In genomic region chr12:119179335-119180021, GRCh38 we compare ENCODE assay signal across 9 cellular contexts. TPM values are rescaled to one million over a fixed set of nuclear protein-coding genes. Genes with fewer than 3 reads are reported as not detected.
DNase-seq lines count a peak whose midpoint lies in the region; ATAC-seq, FAIRE-seq and TF ChIP-seq lines count a peak whose summit lies in the region.
"Had no signal": no experiment of that assay in that cellular context is flagged by ENCODE, and none has a peak within 500 bp of the region (broad histone marks: within the 10 kb centered on the region; RNA-seq: fewer than 3 reads in every experiment).

No MANE protein-coding gene starts in this region.

- peaks cover 40% of the 10 kb centered on the region for H3K4me1 Mint-ChIP-seq in type B pancreatic cell (ENCODE audit: unreplicated experiment)
- H3K4me1 Mint-ChIP-seq in naive thymus-derived CD4-positive, alpha-beta T cell, result no peaks in the 10 kb centered on the region

- H3K9me3 Mint-ChIP-seq in type B pancreatic cell, result no peaks in the 10 kb centered on the region
- H3K9me3 Mint-ChIP-seq in naive thymus-derived CD4-positive, alpha-beta T cell, result no peaks in the 10 kb centered on the region
- H3K9me3 Mint-ChIP-seq: activated naive CD4-positive, alpha-beta T cell treated with anti-CD3 and anti-CD28 coated beads, Interleukin-2, amount 50 U/mL, for 72 hours had no signal

- H3K9me3 ChIP-seq in IMR-90 (ENCODE audit: control insufficient read depth, insufficient read depth, low read length), result no peaks in the 10 kb centered on the region
- H3K9me3 ChIP-seq in HepG2 (ENCODE audit: low read length), result no peaks in the 10 kb centered on the region
- H3K9me3 ChIP-seq in naive thymus-derived CD4-positive, alpha-beta T cell (ENCODE audit: control insufficient read depth in 2 of 3, low read length in 3 of 3), result no peaks in the 10 kb centered on the region

- intact Hi-C loops in IMR-90 (cut with micrococcal nuclease) (loop anchor here (2.0 to 10.0 kb wide), 2 partner anchors 65 to 775 kb away; no protein-coding TSS in a partner anchor), HepG2 (cut with micrococcal nuclease; ENCODE audit: unreplicated experiment) (no loop called here)
- intact Hi-C loops in naive thymus-derived CD4-positive, alpha-beta T cell (cut with micrococcal nuclease), result no loop called here

- in situ Hi-C loops in IMR-90 (cut with MboI; ENCODE audit: low sequenced_read_pairs), result loop anchor here (25.0 kb wide), 1 partner anchor 767 kb away; no protein-coding TSS in a partner anchor
- in situ Hi-C loops in HepG2 (cut with HindIII; ENCODE audit: extremely low pct_ligation_motif_present, low pct_unique_long_range_greater_than_20kb), result no loop called here

- peak overlapping the region; percentile 88 for H3K27ac Mint-ChIP-seq in type B pancreatic cell
- H3K27ac Mint-ChIP-seq in naive thymus-derived CD4-positive, alpha-beta T cell, result no peak overlapping the region
- H3K27ac Mint-ChIP-seq: activated naive CD4-positive, alpha-beta T cell treated with anti-CD3 and anti-CD28 coated beads, Interleukin-2, amount 50 U/mL, for 72 hours had no signal

- peak overlapping the region; percentile 11 for H2BK5ac ChIP-seq in IMR-90 (ENCODE audit: low read depth, low read length, poor library complexity, severe bottlenecking)

- no peak overlapping the region for H2BK15ac ChIP-seq in IMR-90 (ENCODE audit: low read depth, low read length)

- POLR2A ChIA-PET in IMR-90 (lab: Charles Lee; ENCODE audit: unreplicated experiment) (interaction anchor here (0.5 kb wide), 1 partner anchor 139 kb away, joined by 3 read pairs; no protein-coding TSS in a partner anchor), HepG2 (lab: Yijun Ruan, JAX) (no interaction called here)
- POLR2A ChIA-PET in naive thymus-derived CD4-positive, alpha-beta T cell (lab: Charles Lee), result no interaction called here

- H3K27me3 ChIP-seq in IMR-90 (ENCODE audit: control insufficient read depth, insufficient read depth, low read length) (no peaks in the 10 kb centered on the region), HepG2 (ENCODE audit: control insufficient read depth in 1 of 2, insufficient read depth in 2 of 2, low read length in 2 of 2) (peaks cover 0 to 17% of the 10 kb centered on the region in 2 experiments; a peak in 3 of 5 replicates)
- H3K27me3 ChIP-seq in naive thymus-derived CD4-positive, alpha-beta T cell (ENCODE audit: control insufficient read depth in 2 of 2, insufficient read depth in 2 of 2, low read length in 2 of 2), result no peaks in the 10 kb centered on the region

- H3K79me1 ChIP-seq in IMR-90 (ENCODE audit: low read depth in 1 of 2, low read length in 2 of 2), result peaks cover 25 to 27% of the 10 kb centered on the region in 2 experiments

- CTCF ChIA-PET in IMR-90 (lab: Yijun Ruan, JAX), result no interaction called here
- CTCF ChIA-PET in HepG2 (lab: Yijun Ruan, JAX; ENCODE audit: low intra/inter-chr PET ratio, low total read pairs), result no interaction called here
- CTCF ChIA-PET in naive thymus-derived CD4-positive, alpha-beta T cell (lab: Charles Lee), result interaction anchor here (0.6 kb wide), 1 partner anchor 92 kb away, joined by 4 read pairs; no protein-coding TSS in a partner anchor

- no peak overlapping the region; the same call in 1 of the 2 replicates for H3K56ac ChIP-seq in IMR-90 (ENCODE audit: extremely low read depth, insufficient read depth, low read length)

- H3K4me2 ChIP-seq in IMR-90 (ENCODE audit: low read depth, low read length), result peak overlapping the region; percentile 75
- H3K4me2 ChIP-seq in HepG2 (ENCODE audit: low read depth, low read length), result peak overlapping the region; percentile 42; the same call in 1 of the 2 replicates

- TF ChIP-seq RAD21 in IMR-90 (IDR thresholded peaks at IDR 0.05; ENCODE audit: low read length) (no peak), HepG2 (CRISPR knock-in tag; IDR thresholded peaks at IDR 0.05) (no peak)

- peak overlapping the region; percentile 33 for H2AK9ac ChIP-seq in IMR-90 (replicated peaks; ENCODE audit: low read depth, low read length, poor library complexity)

- peaks cover 3% of the 10 kb centered on the region for H3K27me3 Mint-ChIP-seq in type B pancreatic cell
- peaks cover 3 to 34% (median 20%) of the 10 kb centered on the region in 5 donors for H3K27me3 Mint-ChIP-seq in naive thymus-derived CD4-positive, alpha-beta T cell

- FAIRE-seq in HepG2 (lab: Jason Lieb, UNC), result no peak

- H3K36me3 Mint-ChIP-seq in type B pancreatic cell, result no peaks in the 10 kb centered on the region
- no peaks in the 10 kb centered on the region for H3K36me3 Mint-ChIP-seq in naive thymus-derived CD4-positive, alpha-beta T cell
- H3K36me3 Mint-ChIP-seq: activated naive CD4-positive, alpha-beta T cell treated with anti-CD3 and anti-CD28 coated beads, Interleukin-2, amount 50 U/mL, for 72 hours had no signal

- peak overlapping the region; percentile 46 for H3K14ac ChIP-seq in IMR-90 (replicated peaks; ENCODE audit: low read depth, low read length)

- peak overlapping the region; percentile 6 for H2BK20ac ChIP-seq in IMR-90 (ENCODE audit: low read depth, low read length)

- peak overlapping the region; percentile 87 for H3K4me3 Mint-ChIP-seq in type B pancreatic cell
- H3K4me3 Mint-ChIP-seq in naive thymus-derived CD4-positive, alpha-beta T cell, result no peak overlapping the region

- peak overlapping the region; percentile 75 for H3K9ac ChIP-seq in IMR-90 (ENCODE audit: low read depth, low read length)
- H3K9ac ChIP-seq in HepG2 (ENCODE audit: insufficient read depth, low read depth, low read length), result no peak overlapping the region

- H3K36me3 ChIP-seq in IMR-90 (ENCODE audit: control insufficient read depth, insufficient read depth, low read length) (no peaks in the 10 kb centered on the region), HepG2 (replicated peaks in 1 of 2; ENCODE audit: control insufficient read depth in 1 of 2, insufficient read depth in 2 of 2, low read length in 2 of 2) (no peaks in the 10 kb centered on the region)
- H3K36me3 ChIP-seq in naive thymus-derived CD4-positive, alpha-beta T cell (ENCODE audit: control insufficient read depth in 2 of 3, insufficient read depth in 3 of 3, low read length in 3 of 3), result no peaks in the 10 kb centered on the region

- no peak overlapping the region; the same call in 1 of the 2 replicates for H4K5ac ChIP-seq in IMR-90 (ENCODE audit: low read depth, low read length)

- H3K18ac ChIP-seq in IMR-90 (ENCODE audit: low read depth, low read length), result peak overlapping the region; percentile 98

- TF ChIP-seq CTCF in IMR-90 (conservative IDR thresholded peaks at IDR 0.05; ENCODE audit: low read depth, low read length), result no peak
- no peak for TF ChIP-seq CTCF in choroid plexus epithelial cell (conservative IDR thresholded peaks at IDR 0.05; ENCODE audit: low read depth, low read length)
- no peak for TF ChIP-seq CTCF in HepG2 (CRISPR knock-in tag; IDR thresholded peaks at IDR 0.05)
- TF ChIP-seq CTCF in type B pancreatic cell (conservative IDR thresholded peaks at IDR 0.05), result no peak

- H3K27ac ChIP-seq in IMR-90 (ENCODE audit: insufficient read depth, low read length), result peak overlapping the region; percentile 69
- H3K27ac ChIP-seq in HepG2 (ENCODE audit: extremely low read length, insufficient read depth, low read length), result no peak overlapping the region
- H3K27ac ChIP-seq in naive thymus-derived CD4-positive, alpha-beta T cell (ENCODE audit: low read depth, low read length), result no peak overlapping the region

- WGBS in IMR-90 (ENCODE audit: extremely low coverage in 2 of 2, insufficient read length in 1 of 2), 2 experiments, result 0% methylated on average over 1 of the region's 18 CpGs; no CpG with 5 or more reads in 1 of the 2 experiments
- WGBS in HepG2 (ENCODE audit: low lambda C conversion rate), result 25% methylated on average over 11 of the region's 18 CpGs

- TF ChIP-seq POLR2A in IMR-90 (IDR thresholded peaks at IDR 0.05; ENCODE audit: low read depth, low read length), result no peak
- no peak for TF ChIP-seq POLR2A in HepG2 (IDR thresholded peaks at IDR 0.05; ENCODE audit: insufficient read depth in 1 of 2, low read depth in 2 of 2, low read length in 2 of 2)

- peak overlapping the region; percentile 74 for H2BK120ac ChIP-seq in IMR-90 (ENCODE audit: low read depth, low read length)

- peak overlapping the region; percentile 71 for H4K91ac ChIP-seq in IMR-90 (ENCODE audit: insufficient read depth, low read depth, low read length)

- peak overlapping the region; percentile 39 for H3K4me3 ChIP-seq in IMR-90 (ENCODE audit: insufficient read depth, low read depth, low read length)
- peak overlapping the region; percentile 45 for H3K4me3 ChIP-seq in choroid plexus epithelial cell (ENCODE audit: low read depth, low read length)
- no peak overlapping the region for H3K4me3 ChIP-seq in HepG2 (replicated peaks in 1 of 3; ENCODE audit: insufficient read depth in 1 of 3, low read depth in 2 of 3, low read length in 3 of 3)
- H3K4me3 ChIP-seq in naive thymus-derived CD4-positive, alpha-beta T cell (ENCODE audit: low read length), result no peak overlapping the region

- peak overlapping the region; percentile 80 for H3K4ac ChIP-seq in IMR-90 (ENCODE audit: low read depth, low read length)

- H3K79me2 ChIP-seq in HepG2 (ENCODE audit: insufficient read depth, low read length), result no peaks in the 10 kb centered on the region

- no TSS peak for BruUV-seq in IMR-90 (replicated peaks; lab: Mats Ljungman, UMichigan)
- no TSS peak for BruUV-seq in HepG2 (replicated peaks; lab: Mats Ljungman, UMichigan)

- H2AFZ ChIP-seq in IMR-90 (replicated peaks; ENCODE audit: low read length, poor library complexity) (peak overlapping the region; percentile 87), HepG2 (ENCODE audit: low read length) (no peak overlapping the region)

- H4K20me1 ChIP-seq in IMR-90 (ENCODE audit: insufficient read depth, low read length) (no peaks in the 10 kb centered on the region), HepG2 (ENCODE audit: insufficient read depth, low read length) (no peaks in the 10 kb centered on the region)

- ATAC-seq in IMR-90 (ENCODE audit: low read depth) (no peak), HepG2 (peak; percentile 79), HG03457 (IDR thresholded peaks at IDR 0.05; ENCODE audit: unreplicated experiment) (no peak)
- ATAC-seq in naive thymus-derived CD4-positive, alpha-beta T cell, result no peak
- ATAC-seq: activated naive CD4-positive, alpha-beta T cell treated with anti-CD3 and anti-CD28 coated beads, Interleukin-2, amount 50 U/mL, for 72 hours had no signal

- H3K23ac ChIP-seq in IMR-90 (ENCODE audit: low read depth, low read length), result 0 out of 2 replicates have a peak overlapping the region, but pooled peaks have one; percentile 13

- TF ChIP-seq EP300 in HepG2 (IDR thresholded peaks at IDR 0.05; ENCODE audit: low read depth in 2 of 2, low read length in 2 of 2), result no peak
- TF ChIP-seq EP300 in HepG2 (CRISPR knock-in tag; IDR thresholded peaks at IDR 0.05; ENCODE audit: borderline replicate concordance), result no peak

- DNase-seq in IMR-90 (peak; percentile 70), choroid plexus epithelial cell (ENCODE audit: low read depth) (peak; percentile 16), HepG2 (ENCODE audit: low spot score) (peak; percentile 67), type B pancreatic cell (ENCODE audit: extremely low spot score, unreplicated experiment) (no peak), cerebellar cortex (ENCODE audit: low spot score) (no peak)
- no peak for DNase-seq in activated T-cell treated with anti-CD3 and anti-CD28 coated beads, Interleukin-2, amount 50 U/mL, for 1 hour
- no peak for DNase-seq in naive thymus-derived CD4-positive, alpha-beta T cell

- peak overlapping the region; percentile 29; the same call in 1 of the 2 replicates for H2AK5ac ChIP-seq in IMR-90 (ENCODE audit: low read depth, low read length)

- H3K9me1 ChIP-seq in IMR-90 (ENCODE audit: insufficient read depth, low read length), result no peaks in the 10 kb centered on the region; the same call in 1 of the 2 replicates

- peak overlapping the region; percentile 45 to 55; a peak in 2 of 4 replicates for H4K8ac ChIP-seq in IMR-90 (ENCODE audit: low read depth in 2 of 2, low read length in 2 of 2)

- peaks cover 13% of the 10 kb centered on the region for H3K4me1 ChIP-seq in IMR-90 (ENCODE audit: control insufficient read depth, insufficient read depth, low read length)
- peaks cover 17% of the 10 kb centered on the region; the same call in 1 of the 2 replicates for H3K4me1 ChIP-seq in HepG2 (ENCODE audit: insufficient read depth, low read length)
- H3K4me1 ChIP-seq in naive thymus-derived CD4-positive, alpha-beta T cell (ENCODE audit: control insufficient read depth in 2 of 2, insufficient read depth in 2 of 2, low read length in 2 of 2), result no peaks in the 10 kb centered on the region

- dilution Hi-C loops in IMR-90 (cut with HindIII; ENCODE audit: low sequenced_read_pairs, unreplicated experiment), result no loop called here

RNA-seq across cellular contexts. Expression of gene HSPB8, which starts 0.7 kb away (rescaled TPM):
- total RNA-seq in IMR-90 (2012; rRNA removed) (12.8 and 12.9 TPM in 2 replicates), HepG2 (2016; rRNA removed; fragmentation: Illumina TruSeq; extraction: Trizol) (0.44 and 0.49 TPM in 2 replicates), type B pancreatic cell (ENCODE audit: low replicate concordance) (17.0 and 41.4 TPM in 2 replicates)
- polyA plus RNA-seq in IMR-90 (2012; rRNA removed) (25.8 and 26.5 TPM in 2 replicates), HepG2 (2011; rRNA removed) (0.54 and 0.60 TPM in 2 replicates)
- polyA plus RNA-seq in IMR-90 (2012; cell fraction: cytosol; rRNA removed), result 20.3 and 36.5 TPM in 2 replicates
- polyA plus RNA-seq in IMR-90 (2012; cell fraction: nucleus; rRNA removed; ENCODE audit: low replicate concordance), result 9.3 and 17.5 TPM in 2 replicates
- total RNA-seq in HepG2 (2016; cell fraction: cytosol; rRNA removed; fragmentation: Illumina TruSeq; extraction: Trizol; ENCODE audit: low read depth), result 0.10 TPM in 1 of 2 replicates, not detected in the other
- total RNA-seq in HepG2 (2016; cell fraction: insoluble cytoplasmic fraction; rRNA removed; fragmentation: Illumina TruSeq; extraction: Trizol), result 0.22 and 0.27 TPM in 2 replicates
- 0.31 TPM in 2 replicates for total RNA-seq in HepG2 (2016; cell fraction: membrane; rRNA removed; fragmentation: Illumina TruSeq; extraction: Trizol)
- 0.16 and 0.50 TPM in 2 replicates for total RNA-seq in HepG2 (2016; cell fraction: nucleus; rRNA removed; fragmentation: Illumina TruSeq; extraction: Trizol)
- polyA plus RNA-seq in HepG2 (2011; cell fraction: cytosol; rRNA removed), result 0.30 and 0.64 TPM in 2 replicates
- polyA plus RNA-seq in HepG2 (2011; cell fraction: nucleus; rRNA removed), result 0.27 and 0.35 TPM in 2 replicates
- 0.16 TPM in 1 of 2 replicates, not detected in the other for polyA plus RNA-seq in HepG2 (2012)
- polyA plus RNA-seq in HepG2 (2016; cell fraction: cytosol; fragmentation: Illumina TruSeq; extraction: Trizol; ENCODE audit: low read depth), result 0.10 TPM in 1 of 2 replicates, not detected in the other
- 0.57 and 0.75 TPM in 2 replicates for polyA plus RNA-seq in HepG2 (2016; cell fraction: insoluble cytoplasmic fraction; fragmentation: Illumina TruSeq; extraction: Trizol; ENCODE audit: low read depth)
- polyA plus RNA-seq in HepG2 (2016; cell fraction: membrane; fragmentation: Illumina TruSeq; extraction: Trizol; ENCODE audit: low read depth), result 0.27 TPM in 1 of 2 replicates, not detected in the other
- polyA plus RNA-seq in HepG2 (2016; cell fraction: nucleus; fragmentation: Illumina TruSeq; extraction: Trizol; ENCODE audit: insufficient read depth, low read depth), result 0.22 and 0.49 TPM in 2 replicates
- polyA minus RNA-seq in HepG2 (2011; rRNA and poly(A)+ RNA removed; ENCODE audit: low replicate concordance), result 0.52 and 44.1 TPM in 2 replicates
- 0.53 TPM in 1 of 2 replicates, not detected in the other for polyA minus RNA-seq in HepG2 (2011; cell fraction: cytosol; rRNA and poly(A)+ RNA removed)
- polyA minus RNA-seq in HepG2 (2011; cell fraction: nucleus; rRNA and poly(A)+ RNA removed), result 0.75 and 1.2 TPM in 2 replicates
- total RNA-seq in naive thymus-derived CD4-positive, alpha-beta T cell, result not detected
- not detected for polyA plus RNA-seq in naive thymus-derived CD4-positive, alpha-beta T cell
- total RNA-seq: activated naive CD4-positive, alpha-beta T cell treated with anti-CD3 and anti-CD28 coated beads, Interleukin-2, amount 50 U/mL, for 72 hours had no signal

Comparison
In these comparisons a context has a peak if more than half of its experiments do, and no peak if none do; other contexts are left out.
1. DNase-seq: peak in IMR-90 (single experiment), choroid plexus epithelial cell (single experiment) and HepG2 (single experiment); none in type B pancreatic cell (single experiment), activated T-cell treated with anti-CD3 and anti-CD28 coated beads, Interleukin-2, amount 50 U/mL, for 1 hour (single experiment), naive thymus-derived CD4-positive, alpha-beta T cell (0 of 9) and cerebellar cortex (single experiment).
2. H3K4me3 ChIP-seq: peak in IMR-90 (single experiment) and choroid plexus epithelial cell (single experiment); none in HepG2 (0 of 3) and naive thymus-derived CD4-positive, alpha-beta T cell (single experiment).